In genomic region chr12:124028560-124028935, GRCh38 we compare ENCODE assay signal across 15 cellular contexts.
"Had no signal": no experiment of that assay in that cellular context is flagged by ENCODE, and none has a peak within 500 bp of the region (broad histone marks: within the 10 kb centered on the region; RNA-seq: fewer than 3 reads in every experiment).

No MANE protein-coding gene starts in this region.

- H3K4me3 ChIP-seq: esophagus squamous epithelium, upper lobe of right lung had no signal

- H3K27ac ChIP-seq: esophagus squamous epithelium, upper lobe of right lung, WERI-Rb-1 had no signal

- DNase-seq: activated CD4-positive, alpha-beta memory T cell treated with anti-CD3 and anti-CD28 coated beads, Interleukin-2, amount 10 ng/mL, durations not matched to agents 7 days and 5 days; activated CD4-positive, alpha-beta T cell treated with anti-CD3 and anti-CD28 coated beads for 36 hours; activated gamma-delta T cell; activated naive CD8-positive, alpha-beta T cell treated with anti-CD3 and anti-CD28 coated beads, Interleukin-2, amount 10 ng/mL, durations not matched to agents 7 days and 5 days; activated T-cell treated with anti-CD3 and anti-CD28 coated beads, Interleukin-2, amount 50 U/mL, for 48 hours; esophagus squamous epithelium; foreskin fibroblast; immature natural killer cell; occipital lobe; stimulated activated CD4-positive, alpha-beta T cell treated with anti-CD3 and anti-CD28 coated beads, Interleukin-12 subunit alpha, Interleukin-12 subunit beta, amount 100 ng/mL, for 4 hours; stimulated activated naive CD4-positive, alpha-beta T cell treated with Interleukin-2 at 50 U/mL for 16 hours; upper lobe of right lung; WERI-Rb-1 had no signal

- H3K9me3 ChIP-seq: esophagus squamous epithelium, upper lobe of right lung had no signal

- H3K4me1 ChIP-seq: upper lobe of right lung had no signal

- H3K27me3 ChIP-seq: upper lobe of right lung had no signal

- ATAC-seq: activated CD4-positive, alpha-beta T cell treated with anti-CD3 and anti-CD28 coated beads for 36 hours; natural killer cell treated with Interleukin-12 subunit alpha and Interleukin-12 subunit beta and Interleukin-15 and Interleukin-18, amount 100 ng/mL, for 72 hours; sciatic nerve; upper lobe of right lung had no signal

- H3K36me3 ChIP-seq: esophagus squamous epithelium, upper lobe of right lung, WERI-Rb-1 had no signal
